20 cellular contexts compared by ENCODE assay signal in genomic region chr2:175903384-175903936, GRCh38.
A peak's percentile ranks its signal among the peaks of the same experiment; 100 is the strongest.
DNase-seq lines count a peak whose midpoint lies in the region; ATAC-seq, FAIRE-seq and TF ChIP-seq lines count a peak whose summit lies in the region.
"Had no signal": no experiment of that assay in that cellular context is flagged by ENCODE, and none has a peak within 500 bp of the region (broad histone marks: within the 10 kb centered on the region; RNA-seq: fewer than 3 reads in every experiment).

No MANE protein-coding gene starts in this region.

- H3K4me3 ChIP-seq in kidney (ENCODE audit: low read length in 2 of 2), result no peak overlapping the region
- H3K4me3 ChIP-seq: GM23248, Peyer's patch had no signal

- intact Hi-C loops in kidney (cut with DNase I), result no loop called here

- no peak overlapping the region for H3K27ac ChIP-seq in kidney (ENCODE audit: low read depth in 2 of 2, low read length in 2 of 2)
- H3K27ac ChIP-seq: GM23248, Peyer's patch had no signal

- no peaks in the 10 kb centered on the region for H3K4me1 ChIP-seq in kidney (ENCODE audit: control insufficient read depth in 1 of 2, insufficient read depth in 1 of 2, low read depth in 1 of 2, low read length in 2 of 2)
- H3K4me1 ChIP-seq: Peyer's patch had no signal

- H3K9ac ChIP-seq in kidney (ENCODE audit: low read length in 2 of 2), result no peak overlapping the region
- H3K9ac ChIP-seq: GM23248 had no signal

- no peaks in the 10 kb centered on the region for H3K9me3 ChIP-seq in kidney (ENCODE audit: control insufficient read depth in 1 of 2, low read length in 2 of 2)
- H3K9me3 ChIP-seq: Peyer's patch had no signal

- DNase-seq in COLO829 (ENCODE audit: low spot score) (peak; percentile 16), NAMALWA (ENCODE audit: low spot score) (peak; percentile 31), OCI-M1 (lab: John Stamatoyannopoulos, UW) (peak; percentile 5), superior temporal gyrus (ENCODE audit: extremely low spot score) (peak; percentile 45), kidney (no peak), GF-D8 (lab: John Stamatoyannopoulos, UW) (no peak)
- DNase-seq: CD4-positive, alpha-beta T cell; DMS79; GM23248; HCEC 1CT; NCI-H1048; NCI-H1694; NCI-H2107; NCI-H226; NCI-H526; Peyer's patch; Right ventricle myocardium superior had no signal

- no peak for FAIRE-seq in kidney (lab: Jason Lieb, UNC)
- FAIRE-seq: GM18507 had no signal

- TF ChIP-seq CTCF in kidney (IDR thresholded peaks at IDR 0.05; ENCODE audit: borderline replicate concordance, extremely low read depth, insufficient read depth), result no peak

- no peaks in the 10 kb centered on the region for H3K36me3 ChIP-seq in kidney (ENCODE audit: control insufficient read depth in 1 of 2, insufficient read depth in 2 of 2, low read length in 2 of 2)
- H3K36me3 ChIP-seq: Peyer's patch had no signal

- no peak for ATAC-seq in GM21723 (IDR thresholded peaks at IDR 0.05; ENCODE audit: unreplicated experiment)
- ATAC-seq: SK-N-SH treated with all-trans-retinoic acid at 6 μM for 48 hours had no signal

Comparison
In these comparisons a context has a peak if more than half of its experiments do, and no peak if none do; other contexts are left out.
1. DNase-seq: peak in COLO829 (single experiment), NAMALWA (single experiment), OCI-M1 (single experiment) and superior temporal gyrus (single experiment); none in kidney (single experiment) and GF-D8 (single experiment).